Comparison of ENCODE assay signal across 10 cellular contexts in the genomic region with DNA sequence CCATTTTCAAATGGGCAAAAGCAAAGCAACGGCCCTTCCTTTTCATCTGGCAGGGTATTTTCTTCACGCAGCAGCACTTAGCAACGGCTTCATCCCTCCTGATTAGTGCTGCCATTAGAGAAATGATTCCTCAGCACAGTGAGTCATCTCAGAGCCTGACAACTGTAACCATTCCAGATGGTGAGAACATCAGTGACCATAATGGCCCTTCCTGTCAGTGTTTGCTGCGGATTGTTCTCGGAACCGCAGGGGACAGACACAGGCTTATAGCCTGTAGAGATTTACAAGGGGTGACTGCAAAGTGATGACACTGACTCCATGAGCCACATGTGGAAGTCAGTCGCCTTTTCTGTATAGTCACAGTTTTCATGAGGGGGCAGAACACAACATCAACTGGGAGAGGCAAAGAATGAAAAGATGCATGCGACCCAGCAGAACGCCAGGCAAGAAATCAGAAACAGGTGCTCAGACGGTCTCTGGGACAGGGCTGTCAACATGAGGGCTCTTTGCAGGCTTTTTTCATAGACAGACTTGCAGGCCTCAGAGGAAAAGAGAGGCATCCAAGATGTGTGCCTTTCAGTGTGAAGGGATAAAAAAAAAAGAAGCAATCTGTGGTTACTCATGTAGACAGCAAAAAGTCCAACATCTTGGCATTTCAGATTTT.
DNase-seq lines count a peak whose midpoint lies in the region; ATAC-seq and TF ChIP-seq lines count a peak whose summit lies in the region.
"Had no signal": no experiment of that assay in that cellular context is flagged by ENCODE, and none has a peak within 500 bp of the region (broad histone marks: within the 10 kb centered on the region; RNA-seq: fewer than 3 reads in every experiment).

No MANE protein-coding gene starts in this region.

- TF ChIP-seq CTCF in cardiac fibroblast (IDR thresholded peaks at IDR 0.05; ENCODE audit: low read depth, low read length): no peak

- no peak for ATAC-seq in GM18502 (IDR thresholded peaks at IDR 0.05; ENCODE audit: poor library complexity, unreplicated experiment)
- no peak for ATAC-seq in HG03108 (IDR thresholded peaks at IDR 0.05; ENCODE audit: unreplicated experiment)
- no peak for ATAC-seq in HG02938 (IDR thresholded peaks at IDR 0.05; ENCODE audit: unreplicated experiment)
- no peak for ATAC-seq in HG03135 (IDR thresholded peaks at IDR 0.05; ENCODE audit: unreplicated experiment)
- ATAC-seq: stimulated activated naive B cell treated with anti-CD40 and anti-IgM and Interleukin-4, amounts not matched to agents 10 μg/mL and 1 μg/mL and 100 μg/mL, for 72 hours had no signal

- H3K4me3 ChIP-seq in cardiac fibroblast (replicated peaks in 1 of 2; ENCODE audit: low read depth in 2 of 2, low read length in 2 of 2): no peak overlapping the region

- DNase-seq in AG08395 (ENCODE audit: low spot score): peak; percentile 93
- DNase-seq in NCI-H146 (lab: John Stamatoyannopoulos, UW): peak; percentile 63
- peak; percentile 50 to 61 for DNase-seq in cardiac fibroblast (ENCODE audit: low read depth in 2 of 2)
- peak; percentile 22 for DNase-seq in medulla oblongata (ENCODE audit: extremely low spot score)
- DNase-seq: activated CD4-positive, alpha-beta T cell treated with anti-CD3 and anti-CD28 coated beads, Interleukin-2, amount 10 ng/mL, durations not matched to agents 7 days and 5 days; stimulated activated naive B cell treated with anti-CD40 and anti-IgM and Interleukin-4, amounts not matched to agents 10 μg/mL and 1 μg/mL and 100 μg/mL, for 72 hours had no signal

Comparison
In these comparisons a context has a peak if more than half of its experiments do, and no peak if none do; other contexts are left out.
1. DNase-seq: peak in every context shown above with its lines; median percentile 93 in AG08395; 63 in NCI-H146; 56 in cardiac fibroblast; 22 in medulla oblongata.